In the genomic region with DNA sequence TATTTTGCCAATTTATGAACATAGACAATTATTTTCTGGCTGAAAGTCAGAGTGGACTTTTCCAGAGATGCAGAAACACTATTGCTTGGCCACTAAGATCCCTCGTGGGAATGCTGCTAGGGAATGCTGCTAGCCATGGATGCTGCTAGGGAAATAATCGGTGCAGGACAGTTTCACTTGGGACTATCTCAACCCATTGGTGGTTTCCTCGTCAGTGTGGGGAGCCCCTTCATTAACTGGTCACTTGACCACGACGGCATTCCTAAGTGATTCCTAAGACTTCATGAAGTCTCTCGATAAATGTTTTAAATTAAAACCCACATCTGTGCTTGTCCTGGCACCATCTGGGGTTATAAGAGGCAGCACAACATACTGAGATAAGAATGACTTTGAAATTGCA, we compare ENCODE assay signal across 16 cellular contexts.
DNase-seq lines count a peak whose midpoint lies in the region; ATAC-seq and TF ChIP-seq lines count a peak whose summit lies in the region.
"Had no signal": no experiment of that assay in that cellular context is flagged by ENCODE, and none has a peak within 500 bp of the region (broad histone marks: within the 10 kb centered on the region; RNA-seq: fewer than 3 reads in every experiment).

No MANE protein-coding gene starts in this region.

- peak overlapping the region; percentile 82; the same call in 1 of the 2 replicates for H3K27ac ChIP-seq in PC-3 (ENCODE audit: low read length)
- no peak overlapping the region for H3K27ac ChIP-seq in hepatocyte
- H3K27ac ChIP-seq: C4-2B had no signal

- H4K20me1 ChIP-seq in PC-3 (ENCODE audit: low read length) (no peaks in the 10 kb centered on the region), hepatocyte (ENCODE audit: insufficient read depth, poor library complexity, severe bottlenecking) (no peaks in the 10 kb centered on the region)

- no peak for DNase-seq in activated naive CD8-positive, alpha-beta T cell treated with anti-CD3 and anti-CD28 coated beads, Interleukin-2, amount 50 U/mL, for 24 hours
- DNase-seq in activated naive CD8-positive, alpha-beta T cell treated with anti-CD3 and anti-CD28 coated beads for 36 hours, result no peak
- DNase-seq in PC-3 (no peak), fibroblast of mammary gland (ENCODE audit: low read depth) (peak; percentile 63), hepatocyte (ENCODE audit: low spot score) (no peak), KBM-7 (no peak)
- DNase-seq: activated CD4-positive, alpha-beta T cell treated with anti-CD3 and anti-CD28 coated beads for 1 hour; dermis blood vessel endothelial cell; NCI-H510A treated with DMSO at 0.1 percent for 48 hours; stimulated activated CD4-positive, alpha-beta T cell treated with anti-CD3 and anti-CD28 coated beads, Interleukin-4, amount 100 ng/mL, for 1 hour; stomach had no signal

- WGBS in hepatocyte (ENCODE audit: low lambda C conversion rate, missing lambda C conversion rate), result 68% methylated on average over 6 of the region's 6 CpGs

- H3K4me2 ChIP-seq in PC-3 (ENCODE audit: low read length), result no peak overlapping the region
- no peak overlapping the region for H3K4me2 ChIP-seq in hepatocyte

- CTCF ChIA-PET in PC-3 (lab: Charles Lee), result no interaction called here

- BruUV-seq in PC-3 (replicated peaks; lab: Mats Ljungman, UMichigan), result no TSS peak

- H3K4me1 ChIP-seq in PC-3 (ENCODE audit: insufficient read depth, low read length) (peaks cover 55% of the 10 kb centered on the region), hepatocyte (ENCODE audit: insufficient read depth) (peaks cover 12% of the 10 kb centered on the region)

- H3K36me3 ChIP-seq in PC-3 (ENCODE audit: low read depth, low read length) (no peaks in the 10 kb centered on the region), hepatocyte (replicated peaks; ENCODE audit: insufficient read depth, low read depth) (no peaks in the 10 kb centered on the region)
- H3K36me3 ChIP-seq: stomach had no signal

- peaks cover 11% of the 10 kb centered on the region for H3K27me3 Mint-ChIP-seq in activated naive CD8-positive, alpha-beta T cell treated with anti-CD3 and anti-CD28 coated beads, Interleukin-2, amount 50 U/mL, for 24 hours
- H3K27me3 Mint-ChIP-seq in activated naive CD8-positive, alpha-beta T cell treated with anti-CD3 and anti-CD28 coated beads for 36 hours, result peaks cover 35% of the 10 kb centered on the region
- H3K27me3 Mint-ChIP-seq in stimulated activated memory B cell treated with anti-CD40 and anti-IgM and Interleukin-4, amounts not matched to agents 10 μg/mL and 1 μg/mL and 100 μg/mL, for 72 hours, result no peaks in the 10 kb centered on the region
- H3K27me3 Mint-ChIP-seq: activated T-helper 17 cell treated with anti-CD3 and anti-CD28 coated beads, Interleukin-2, amount 50 U/mL, for 72 hours had no signal

- intact Hi-C loops in PC-3 (cut with micrococcal nuclease), result loop anchor here (5.0 kb wide), 1 partner anchor 150 kb away; no protein-coding TSS in a partner anchor

- H3K79me2 ChIP-seq in PC-3 (ENCODE audit: low read length) (no peaks in the 10 kb centered on the region), hepatocyte (no peaks in the 10 kb centered on the region)

- POLR2A ChIA-PET in PC-3 (lab: Charles Lee; ENCODE audit: unreplicated experiment), result no interaction called here

- peaks cover 20% of the 10 kb centered on the region for H3K36me3 Mint-ChIP-seq in activated naive CD8-positive, alpha-beta T cell treated with anti-CD3 and anti-CD28 coated beads, Interleukin-2, amount 50 U/mL, for 24 hours (ENCODE audit: low read depth)
- peaks cover 15% of the 10 kb centered on the region for H3K36me3 Mint-ChIP-seq in activated naive CD8-positive, alpha-beta T cell treated with anti-CD3 and anti-CD28 coated beads for 36 hours
- peaks cover 4% of the 10 kb centered on the region for H3K36me3 Mint-ChIP-seq in stimulated activated memory B cell treated with anti-CD40 and anti-IgM and Interleukin-4, amounts not matched to agents 10 μg/mL and 1 μg/mL and 100 μg/mL, for 72 hours

- no peak for ATAC-seq in activated naive CD8-positive, alpha-beta T cell treated with anti-CD3 and anti-CD28 coated beads, Interleukin-2, amount 50 U/mL, for 24 hours
- ATAC-seq in PC-3, result no peak
- no peak for ATAC-seq in stimulated activated memory B cell treated with anti-CD40 and anti-IgM and Interleukin-4, amounts not matched to agents 10 μg/mL and 1 μg/mL and 100 μg/mL, for 72 hours
- ATAC-seq in GM18858 (IDR thresholded peaks at IDR 0.05; ENCODE audit: unreplicated experiment), result no peak
- ATAC-seq: activated T-helper 17 cell treated with anti-CD3 and anti-CD28 coated beads, Interleukin-2, amount 50 U/mL, for 72 hours; left lobe of liver had no signal

- no peak overlapping the region for H3K4me3 Mint-ChIP-seq in activated naive CD8-positive, alpha-beta T cell treated with anti-CD3 and anti-CD28 coated beads, Interleukin-2, amount 50 U/mL, for 24 hours
- no peak overlapping the region for H3K4me3 Mint-ChIP-seq in activated naive CD8-positive, alpha-beta T cell treated with anti-CD3 and anti-CD28 coated beads for 36 hours
- H3K4me3 Mint-ChIP-seq in stimulated activated memory B cell treated with anti-CD40 and anti-IgM and Interleukin-4, amounts not matched to agents 10 μg/mL and 1 μg/mL and 100 μg/mL, for 72 hours, result no peak overlapping the region

- H3K27me3 ChIP-seq in PC-3 (ENCODE audit: low read length) (no peaks in the 10 kb centered on the region), hepatocyte (no peaks in the 10 kb centered on the region)
- H3K27me3 ChIP-seq: stomach had no signal

- H2AFZ ChIP-seq in PC-3 (ENCODE audit: low read length) (no peak overlapping the region), hepatocyte (no peak overlapping the region)

- no peaks in the 10 kb centered on the region for H3F3A ChIP-seq in PC-3 (ENCODE audit: low read length, unreplicated experiment)

- no peak for TF ChIP-seq CTCF in PC-3 (conservative IDR thresholded peaks at IDR 0.05; ENCODE audit: low read depth, low read length)
- no peak for TF ChIP-seq CTCF in fibroblast of mammary gland (conservative IDR thresholded peaks at IDR 0.05; ENCODE audit: control insufficient read depth, insufficient read depth, low read depth, low read length)
- no peak for TF ChIP-seq CTCF in hepatocyte (IDR thresholded peaks at IDR 0.05; ENCODE audit: poor library complexity)

- in situ Hi-C loops in KBM-7 (cut with MboI; ENCODE audit: low pct_unique_long_range_greater_than_20kb, low sequenced_read_pairs), result no loop called here

- H3K9me3 ChIP-seq in PC-3 (ENCODE audit: low read length), result 0 out of 2 replicates have a peak, but pooled peaks cover 5% of the 10 kb centered on the region
- no peaks in the 10 kb centered on the region for H3K9me3 ChIP-seq in hepatocyte (ENCODE audit: low read depth)

- H3K4me1 Mint-ChIP-seq in activated naive CD8-positive, alpha-beta T cell treated with anti-CD3 and anti-CD28 coated beads, Interleukin-2, amount 50 U/mL, for 24 hours, result peaks cover 78% of the 10 kb centered on the region
- H3K4me1 Mint-ChIP-seq in activated naive CD8-positive, alpha-beta T cell treated with anti-CD3 and anti-CD28 coated beads for 36 hours, result peaks cover 48% of the 10 kb centered on the region
- H3K4me1 Mint-ChIP-seq in stimulated activated memory B cell treated with anti-CD40 and anti-IgM and Interleukin-4, amounts not matched to agents 10 μg/mL and 1 μg/mL and 100 μg/mL, for 72 hours, result peaks cover 42% of the 10 kb centered on the region

- no peak overlapping the region for H3K4me3 ChIP-seq in PC-3 (ENCODE audit: low read length)
- H3K4me3 ChIP-seq in fibroblast of mammary gland (ENCODE audit: control insufficient read depth, low read depth, low read length), result no peak overlapping the region
- H3K4me3 ChIP-seq in hepatocyte, result no peak overlapping the region
- H3K4me3 ChIP-seq: stomach had no signal

- no peak overlapping the region for H3K9ac ChIP-seq in PC-3 (ENCODE audit: low read length)

- H3K9me2 ChIP-seq in PC-3 (replicated peaks; ENCODE audit: low read length) (no peaks in the 10 kb centered on the region), hepatocyte (replicated peaks; ENCODE audit: insufficient read depth) (no peaks in the 10 kb centered on the region)

- H3K27ac Mint-ChIP-seq in activated naive CD8-positive, alpha-beta T cell treated with anti-CD3 and anti-CD28 coated beads, Interleukin-2, amount 50 U/mL, for 24 hours, result peak overlapping the region; percentile 28
- H3K27ac Mint-ChIP-seq in activated naive CD8-positive, alpha-beta T cell treated with anti-CD3 and anti-CD28 coated beads for 36 hours, result no peak overlapping the region
- peak overlapping the region; percentile 79 for H3K27ac Mint-ChIP-seq in stimulated activated memory B cell treated with anti-CD40 and anti-IgM and Interleukin-4, amounts not matched to agents 10 μg/mL and 1 μg/mL and 100 μg/mL, for 72 hours

- H3K9me3 Mint-ChIP-seq in activated naive CD8-positive, alpha-beta T cell treated with anti-CD3 and anti-CD28 coated beads, Interleukin-2, amount 50 U/mL, for 24 hours, result peaks cover 19% of the 10 kb centered on the region
- peaks cover 22% of the 10 kb centered on the region for H3K9me3 Mint-ChIP-seq in activated naive CD8-positive, alpha-beta T cell treated with anti-CD3 and anti-CD28 coated beads for 36 hours
- peaks cover 7% of the 10 kb centered on the region for H3K9me3 Mint-ChIP-seq in stimulated activated memory B cell treated with anti-CD40 and anti-IgM and Interleukin-4, amounts not matched to agents 10 μg/mL and 1 μg/mL and 100 μg/mL, for 72 hours
